10 cellular contexts compared by ENCODE assay signal in genomic region chr6:31907158-31907813, GRCh38. TPM values are rescaled to one million over a fixed set of nuclear protein-coding genes. Genes with fewer than 3 reads are reported as not detected.
DNase-seq lines count a peak whose midpoint lies in the region; ATAC-seq and TF ChIP-seq lines count a peak whose summit lies in the region.
"Had no signal": no experiment of that assay in that cellular context is flagged by ENCODE, and none has a peak within 500 bp of the region (broad histone marks: within the 10 kb centered on the region; RNA-seq: fewer than 3 reads in every experiment).

No MANE protein-coding gene starts in this region.

- no peak overlapping the region for H3K27ac ChIP-seq in adrenal gland
- H3K27ac ChIP-seq in testis = no peak overlapping the region
- no peak overlapping the region for H3K27ac ChIP-seq in naive thymus-derived CD4-positive, alpha-beta T cell (ENCODE audit: low read depth, low read length)

- no peak for DNase-seq in activated CD8-positive, alpha-beta T cell treated with anti-CD3 and anti-CD28 coated beads for 36 hours
- DNase-seq in activated CD8-positive, alpha-beta T cell treated with anti-CD3 and anti-CD28 coated beads, Interleukin-2, amount 10 ng/mL, durations not matched to agents 7 days and 5 days = no peak
- DNase-seq in adrenal gland (peak in 4 of 7 donors; percentile 39 to 73 (median 52)), testis (peak; percentile 57), MG63 (no peak)
- DNase-seq in naive thymus-derived CD4-positive, alpha-beta T cell = no peak
- DNase-seq: anterior cingulate cortex, BE2C had no signal

- H3K27ac Mint-ChIP-seq in activated CD8-positive, alpha-beta T cell treated with anti-CD3 and anti-CD28 coated beads for 36 hours = no peak overlapping the region
- H3K27ac Mint-ChIP-seq in activated CD8-positive, alpha-beta T cell treated with anti-CD3 and anti-CD28 coated beads, Interleukin-2, amount 10 ng/mL, durations not matched to agents 7 days and 5 days = no peak overlapping the region
- peak overlapping the region in 1 of 9 donors; percentile 56 for H3K27ac Mint-ChIP-seq in naive thymus-derived CD4-positive, alpha-beta T cell
- H3K27ac Mint-ChIP-seq: T-helper 1 cell treated with Interleukin-12 subunit alpha and Interleukin-12 subunit beta and Interleukin-4 antibody, amounts not matched to agents 30 μg/mL and 1 μg/mL, for 36 hours had no signal

- H3K27me3 ChIP-seq in adrenal gland = no peaks in the 10 kb centered on the region
- no peaks in the 10 kb centered on the region for H3K27me3 ChIP-seq in testis
- no peaks in the 10 kb centered on the region for H3K27me3 ChIP-seq in MG63
- H3K27me3 ChIP-seq in naive thymus-derived CD4-positive, alpha-beta T cell (ENCODE audit: control insufficient read depth in 2 of 2, insufficient read depth in 2 of 2, low read length in 2 of 2) = no peaks in the 10 kb centered on the region
- H3K27me3 ChIP-seq: BE2C had no signal

- H3K36me3 Mint-ChIP-seq in activated CD8-positive, alpha-beta T cell treated with anti-CD3 and anti-CD28 coated beads for 36 hours (ENCODE audit: low read depth) = no peaks in the 10 kb centered on the region
- no peaks in the 10 kb centered on the region for H3K36me3 Mint-ChIP-seq in activated CD8-positive, alpha-beta T cell treated with anti-CD3 and anti-CD28 coated beads, Interleukin-2, amount 10 ng/mL, durations not matched to agents 7 days and 5 days (ENCODE audit: low read depth)
- no peaks in the 10 kb centered on the region for H3K36me3 Mint-ChIP-seq in naive thymus-derived CD4-positive, alpha-beta T cell

- H3K4me1 ChIP-seq in adrenal gland (replicated peaks in 1 of 2) (peaks cover 13 to 27% of the 10 kb centered on the region in 2 donors), testis (peaks cover 24% of the 10 kb centered on the region)
- H3K4me1 ChIP-seq in naive thymus-derived CD4-positive, alpha-beta T cell (ENCODE audit: control insufficient read depth in 2 of 2, insufficient read depth in 2 of 2, low read length in 2 of 2) = peaks cover 3 to 5% of the 10 kb centered on the region in 2 donors
- H3K4me1 ChIP-seq: BE2C had no signal

- 30 to 42% (median 35%) methylated on average over 7 of the region's 7 CpGs for WGBS in adrenal gland, 4 donors
- WGBS in testis, 2 donors = 51 to 59% methylated on average over 7 of the region's 7 CpGs

- H3K9me3 ChIP-seq in adrenal gland (replicated peaks in 1 of 3) (no peaks in the 10 kb centered on the region), testis (no peaks in the 10 kb centered on the region), MG63 (no peaks in the 10 kb centered on the region)
- no peaks in the 10 kb centered on the region for H3K9me3 ChIP-seq in naive thymus-derived CD4-positive, alpha-beta T cell (ENCODE audit: control insufficient read depth in 2 of 3, low read length in 3 of 3)
- H3K9me3 ChIP-seq: BE2C had no signal

- TF ChIP-seq CTCF in activated CD8-positive, alpha-beta T cell treated with anti-CD3 and anti-CD28 coated beads for 36 hours (IDR thresholded peaks at IDR 0.05) = no peak
- TF ChIP-seq CTCF in adrenal gland (IDR thresholded peaks at IDR 0.05) (no peak), testis (IDR thresholded peaks at IDR 0.05) (no peak)

- POLR2A ChIA-PET in activated CD8-positive, alpha-beta T cell treated with anti-CD3 and anti-CD28 coated beads for 36 hours (lab: Charles Lee) = interaction anchor here (1.3 kb wide), 1 partner anchor 11 kb away, joined by 3 read pairs; no protein-coding TSS in a partner anchor
- POLR2A ChIA-PET in activated CD8-positive, alpha-beta T cell treated with anti-CD3 and anti-CD28 coated beads, Interleukin-2, amount 10 ng/mL, durations not matched to agents 7 days and 5 days (lab: Charles Lee) = interaction anchor here (0.6 kb wide), 2 partner anchors 12 to 43 kb away, joined by 3 to 4 read pairs; no protein-coding TSS in a partner anchor
- POLR2A ChIA-PET in naive thymus-derived CD4-positive, alpha-beta T cell (lab: Charles Lee) = interaction anchor here (0.7 kb wide), 1 partner anchor 1550 kb away, joined by 3 read pairs; no protein-coding TSS in a partner anchor

- ATAC-seq in activated CD8-positive, alpha-beta T cell treated with anti-CD3 and anti-CD28 coated beads for 36 hours = peak; percentile 35
- ATAC-seq in activated CD8-positive, alpha-beta T cell treated with anti-CD3 and anti-CD28 coated beads, Interleukin-2, amount 10 ng/mL, durations not matched to agents 7 days and 5 days = no peak
- no peak for ATAC-seq in naive thymus-derived CD4-positive, alpha-beta T cell

- H3K4me1 Mint-ChIP-seq in activated CD8-positive, alpha-beta T cell treated with anti-CD3 and anti-CD28 coated beads for 36 hours (ENCODE audit: low read depth) = peaks cover 27% of the 10 kb centered on the region
- peaks cover 10% of the 10 kb centered on the region for H3K4me1 Mint-ChIP-seq in activated CD8-positive, alpha-beta T cell treated with anti-CD3 and anti-CD28 coated beads, Interleukin-2, amount 10 ng/mL, durations not matched to agents 7 days and 5 days (ENCODE audit: low read depth)
- peaks cover 8 to 18% (median 9%) of the 10 kb centered on the region in 7 donors for H3K4me1 Mint-ChIP-seq in naive thymus-derived CD4-positive, alpha-beta T cell

- H3K9me3 Mint-ChIP-seq in activated CD8-positive, alpha-beta T cell treated with anti-CD3 and anti-CD28 coated beads for 36 hours = no peaks in the 10 kb centered on the region
- H3K9me3 Mint-ChIP-seq in activated CD8-positive, alpha-beta T cell treated with anti-CD3 and anti-CD28 coated beads, Interleukin-2, amount 10 ng/mL, durations not matched to agents 7 days and 5 days (ENCODE audit: insufficient read depth) = no peaks in the 10 kb centered on the region
- H3K9me3 Mint-ChIP-seq in naive thymus-derived CD4-positive, alpha-beta T cell = no peaks in the 10 kb centered on the region
- H3K9me3 Mint-ChIP-seq: T-helper 1 cell treated with Interleukin-12 subunit alpha and Interleukin-12 subunit beta and Interleukin-4 antibody, amounts not matched to agents 30 μg/mL and 1 μg/mL, for 36 hours had no signal

- H3K4me3 ChIP-seq in adrenal gland (no peak overlapping the region), testis (no peak overlapping the region), MG63 (no peak overlapping the region)
- no peak overlapping the region for H3K4me3 ChIP-seq in naive thymus-derived CD4-positive, alpha-beta T cell (ENCODE audit: low read length)

- no peak for TF ChIP-seq POLR2A in adrenal gland (IDR thresholded peaks at IDR 0.05)
- no peak for TF ChIP-seq POLR2A in testis (IDR thresholded peaks at IDR 0.05)

- peaks cover 10% of the 10 kb centered on the region for H3K27me3 Mint-ChIP-seq in activated CD8-positive, alpha-beta T cell treated with anti-CD3 and anti-CD28 coated beads for 36 hours
- peaks cover 21% of the 10 kb centered on the region for H3K27me3 Mint-ChIP-seq in activated CD8-positive, alpha-beta T cell treated with anti-CD3 and anti-CD28 coated beads, Interleukin-2, amount 10 ng/mL, durations not matched to agents 7 days and 5 days (ENCODE audit: low read depth)
- peaks cover 0 to 11% (median 0%) of the 10 kb centered on the region in 5 donors for H3K27me3 Mint-ChIP-seq in naive thymus-derived CD4-positive, alpha-beta T cell

- intact Hi-C loops in activated CD8-positive, alpha-beta T cell treated with anti-CD3 and anti-CD28 coated beads for 36 hours (cut with micrococcal nuclease) = no loop called here
- intact Hi-C loops in adrenal gland (cut with DNase I) (no loop called here), testis (cut with DNase I; ENCODE audit: low total_unique reads) (no loop called here)
- intact Hi-C loops in naive thymus-derived CD4-positive, alpha-beta T cell (cut with micrococcal nuclease) = no loop called here

- H3K36me3 ChIP-seq in adrenal gland (replicated peaks in 1 of 2) (no peaks in the 10 kb centered on the region), testis (ENCODE audit: low read depth, missing control alignments) (no peaks in the 10 kb centered on the region), MG63 (no peaks in the 10 kb centered on the region)
- no peaks in the 10 kb centered on the region for H3K36me3 ChIP-seq in naive thymus-derived CD4-positive, alpha-beta T cell (ENCODE audit: control insufficient read depth in 2 of 3, insufficient read depth in 3 of 3, low read length in 3 of 3)
- H3K36me3 ChIP-seq: BE2C had no signal

- H3K4me3 Mint-ChIP-seq in activated CD8-positive, alpha-beta T cell treated with anti-CD3 and anti-CD28 coated beads for 36 hours = no peak overlapping the region
- no peak overlapping the region for H3K4me3 Mint-ChIP-seq in activated CD8-positive, alpha-beta T cell treated with anti-CD3 and anti-CD28 coated beads, Interleukin-2, amount 10 ng/mL, durations not matched to agents 7 days and 5 days
- H3K4me3 Mint-ChIP-seq in naive thymus-derived CD4-positive, alpha-beta T cell = no peak overlapping the region
- H3K4me3 Mint-ChIP-seq: T-helper 1 cell treated with Interleukin-12 subunit alpha and Interleukin-12 subunit beta and Interleukin-4 antibody, amounts not matched to agents 30 μg/mL and 1 μg/mL, for 36 hours had no signal

- CTCF ChIA-PET in activated CD8-positive, alpha-beta T cell treated with anti-CD3 and anti-CD28 coated beads for 36 hours (lab: Charles Lee) = interaction anchor here (0.7 kb wide), 1 partner anchor 134 kb away, joined by 3 read pairs; no protein-coding TSS in a partner anchor
- CTCF ChIA-PET in activated CD8-positive, alpha-beta T cell treated with anti-CD3 and anti-CD28 coated beads, Interleukin-2, amount 10 ng/mL, durations not matched to agents 7 days and 5 days (lab: Charles Lee) = interaction anchor here (1.0 kb wide), 1 partner anchor 10 kb away, joined by 3 read pairs; no protein-coding TSS in a partner anchor
- CTCF ChIA-PET in naive thymus-derived CD4-positive, alpha-beta T cell (lab: Charles Lee) = no interaction called here

RNA-seq across cellular contexts. Expression of gene ZBTB12, which starts 5.4 kb away (rescaled TPM):
- total RNA-seq in activated CD8-positive, alpha-beta T cell treated with anti-CD3 and anti-CD28 coated beads for 36 hours = 1 to 10 TPM; 1.8 to 2.1 TPM
- 1 to 10 TPM; 1.6 to 1.8 TPM for total RNA-seq in activated CD8-positive, alpha-beta T cell treated with anti-CD3 and anti-CD28 coated beads, Interleukin-2, amount 10 ng/mL, durations not matched to agents 7 days and 5 days
- total RNA-seq in adrenal gland = 10 to 100 TPM in 1 of 8 donors, 1 to 10 TPM in 5, under 1 TPM in 2; 0.69 to 14.5 (median 2.5) TPM
- 1 to 10 TPM; 1.7 to 4.8 (median 2.6) TPM for polyA plus RNA-seq in adrenal gland
- 1 to 10 TPM; 5.3 to 5.6 TPM for total RNA-seq in testis
- 6.3 TPM for polyA plus RNA-seq in testis (ENCODE audit: insufficient read depth, low read depth, low replicate concordance)
- 0.67 and 9.3 TPM in 2 replicates for total RNA-seq in MG63 (2014; rRNA removed; shearing (Covaris generic); ENCODE audit: low replicate concordance)
- total RNA-seq in naive thymus-derived CD4-positive, alpha-beta T cell = 1 to 10 TPM in 4 of 5 experiments, under 1 TPM in 1; 0.77 to 4.5 (median 2.5) TPM
- under 1 TPM in 1 of 2 donors, not detected in 1; 0.09 TPM for polyA plus RNA-seq in naive thymus-derived CD4-positive, alpha-beta T cell

RNA-seq across cellular contexts. Expression of gene EHMT2, which starts 9.8 kb away (rescaled TPM):
- total RNA-seq in activated CD8-positive, alpha-beta T cell treated with anti-CD3 and anti-CD28 coated beads for 36 hours = 10 to 100 TPM; 55.4 to 56.8 TPM
- total RNA-seq in activated CD8-positive, alpha-beta T cell treated with anti-CD3 and anti-CD28 coated beads, Interleukin-2, amount 10 ng/mL, durations not matched to agents 7 days and 5 days = 10 to 100 TPM; 70.1 to 72.3 TPM
- total RNA-seq in adrenal gland = 10 to 100 TPM; 25.1 to 67.6 (median 49.9) TPM
- polyA plus RNA-seq in adrenal gland = 100 to 1,000 TPM in 1 of 3 donors, 10 to 100 TPM in 2; 16.8 to 107 (median 59.4) TPM
- 100 to 1,000 TPM; 102 to 106 TPM for total RNA-seq in testis
- 82.2 TPM for polyA plus RNA-seq in testis (ENCODE audit: insufficient read depth, low read depth, low replicate concordance)
- total RNA-seq in MG63 (2014; rRNA removed; shearing (Covaris generic); ENCODE audit: low replicate concordance) = 30.4 and 38.9 TPM in 2 replicates
- total RNA-seq in naive thymus-derived CD4-positive, alpha-beta T cell = 10 to 100 TPM; 50.4 to 94.2 (median 71.6) TPM
- 10 to 100 TPM; 37.3 to 66.5 TPM for polyA plus RNA-seq in naive thymus-derived CD4-positive, alpha-beta T cell

RNA-seq across cellular contexts. Expression of gene C2, which starts 20.2 kb away (rescaled TPM):
- 1 to 10 TPM in 1 of 2 experiments, under 1 TPM in 1; 0.99 to 1.4 TPM for total RNA-seq in activated CD8-positive, alpha-beta T cell treated with anti-CD3 and anti-CD28 coated beads for 36 hours
- under 1 TPM; 0.26 to 0.87 TPM for total RNA-seq in activated CD8-positive, alpha-beta T cell treated with anti-CD3 and anti-CD28 coated beads, Interleukin-2, amount 10 ng/mL, durations not matched to agents 7 days and 5 days
- total RNA-seq in adrenal gland (100 to 1,000 TPM in 1 of 8 donors, 10 to 100 TPM in 7; 17.3 to 107 (median 46.2) TPM), testis (1 to 10 TPM; 5.1 to 6.3 TPM)
- polyA plus RNA-seq in adrenal gland (10 to 100 TPM; 13.3 to 25.0 (median 19.0) TPM), testis (ENCODE audit: insufficient read depth, low read depth, low replicate concordance) (24.8 TPM)
- 0.13 and 0.20 TPM in 2 replicates for total RNA-seq in MG63 (2014; rRNA removed; shearing (Covaris generic); ENCODE audit: low replicate concordance)
- 1 to 10 TPM in 4 of 5 experiments, under 1 TPM in 1; 0.89 to 8.2 (median 2.3) TPM for total RNA-seq in naive thymus-derived CD4-positive, alpha-beta T cell
- under 1 TPM in 1 of 2 donors, not detected in 1; 0.10 TPM for polyA plus RNA-seq in naive thymus-derived CD4-positive, alpha-beta T cell
- polyA plus RNA-seq: keratinocyte had no signal

RNA-seq across cellular contexts. Expression of gene SLC44A4, which starts 28.5 kb away (rescaled TPM):
- not detected for total RNA-seq in activated CD8-positive, alpha-beta T cell treated with anti-CD3 and anti-CD28 coated beads for 36 hours
- total RNA-seq in activated CD8-positive, alpha-beta T cell treated with anti-CD3 and anti-CD28 coated beads, Interleukin-2, amount 10 ng/mL, durations not matched to agents 7 days and 5 days = under 1 TPM in 1 of 2 experiments, not detected in 1; 0.39 TPM
- 10 to 100 TPM in 7 of 8 donors, 1 to 10 TPM in 1; 9.1 to 30.1 (median 16.6) TPM for total RNA-seq in adrenal gland
- 1 to 10 TPM; 4.7 to 7.7 (median 5.1) TPM for polyA plus RNA-seq in adrenal gland
- 1 to 10 TPM in 1 of 2 donors, under 1 TPM in 1; 0.87 to 1.2 TPM for total RNA-seq in testis
- 6.3 TPM for polyA plus RNA-seq in testis (ENCODE audit: insufficient read depth, low read depth, low replicate concordance)
- not detected in 2 replicates for total RNA-seq in MG63 (2014; rRNA removed; shearing (Covaris generic); ENCODE audit: low replicate concordance)
- total RNA-seq in naive thymus-derived CD4-positive, alpha-beta T cell = not detected
- not detected for polyA plus RNA-seq in naive thymus-derived CD4-positive, alpha-beta T cell

RNA-seq across cellular contexts. Expression of gene CFB, which starts 38.6 kb away (rescaled TPM):
- under 1 TPM; 0.43 to 0.45 TPM for total RNA-seq in activated CD8-positive, alpha-beta T cell treated with anti-CD3 and anti-CD28 coated beads for 36 hours
- under 1 TPM in 1 of 2 experiments, not detected in 1; 0.58 TPM for total RNA-seq in activated CD8-positive, alpha-beta T cell treated with anti-CD3 and anti-CD28 coated beads, Interleukin-2, amount 10 ng/mL, durations not matched to agents 7 days and 5 days
- 100 to 1,000 TPM in 2 of 8 donors, 10 to 100 TPM in 6; 13.1 to 166 (median 28.2) TPM for total RNA-seq in adrenal gland
- polyA plus RNA-seq in adrenal gland = 10 to 100 TPM; 10.2 to 76.4 (median 60.6) TPM
- 1 to 10 TPM; 4.8 to 5.8 TPM for total RNA-seq in testis
- 38.6 TPM for polyA plus RNA-seq in testis (ENCODE audit: insufficient read depth, low read depth, low replicate concordance)
- 2.2 and 6.9 TPM in 2 replicates for total RNA-seq in MG63 (2014; rRNA removed; shearing (Covaris generic); ENCODE audit: low replicate concordance)
- 1 to 10 TPM in 2 of 5 experiments, under 1 TPM in 1, not detected in 2; 0.56 to 1.4 (median 1.1) TPM for total RNA-seq in naive thymus-derived CD4-positive, alpha-beta T cell
- polyA plus RNA-seq in naive thymus-derived CD4-positive, alpha-beta T cell = 1 to 10 TPM; 1.4 to 1.8 TPM

Comparison
In these comparisons a context has a peak if more than half of its experiments do, and no peak if none do; other contexts are left out.
1. DNase-seq: peak in adrenal gland (4 of 7) and testis (single experiment); none in activated CD8-positive, alpha-beta T cell treated with anti-CD3 and anti-CD28 coated beads for 36 hours (single experiment), activated CD8-positive, alpha-beta T cell treated with anti-CD3 and anti-CD28 coated beads, Interleukin-2, amount 10 ng/mL, durations not matched to agents 7 days and 5 days (single experiment), MG63 (single experiment) and naive thymus-derived CD4-positive, alpha-beta T cell (0 of 9).